26 cellular contexts compared by ENCODE assay signal in genomic region chr7:85475476-85475875, GRCh38.
"Had no signal": no experiment of that assay in that cellular context is flagged by ENCODE, and none has a peak within 500 bp of the region (broad histone marks: within the 10 kb centered on the region; RNA-seq: fewer than 3 reads in every experiment).

No MANE protein-coding gene starts in this region.

- H3K27me3 ChIP-seq: stomach, suprapubic skin, testis, thyroid gland, tibial artery, tibial nerve, transverse colon, upper lobe of left lung, upper lobe of right lung, uterus, vagina had no signal

- H3K4me3 ChIP-seq: stomach, suprapubic skin, testis, thoracic aorta, thyroid gland, tibial artery, tibial nerve, transverse colon, upper lobe of left lung, upper lobe of right lung, uterus, vagina had no signal

- H3K27ac ChIP-seq: stomach, suprapubic skin, testis, thoracic aorta, thyroid gland, tibial artery, tibial nerve, transverse colon, upper lobe of left lung, upper lobe of right lung, uterus, vagina had no signal

- H3K4me1 ChIP-seq: stomach, suprapubic skin, testis, thyroid gland, tibial artery, tibial nerve, transverse colon, upper lobe of left lung, upper lobe of right lung, uterus had no signal

- H3K9me3 ChIP-seq: stomach, suprapubic skin, testis, thoracic aorta, thyroid gland, tibial artery, tibial nerve, transverse colon, upper lobe of left lung, upper lobe of right lung, uterus, vagina had no signal

- H3K36me3 ChIP-seq: stomach, suprapubic skin, thoracic aorta, thyroid gland, tibial artery, tibial nerve, transverse colon, upper lobe of left lung, upper lobe of right lung, uterus, vagina had no signal

- ATAC-seq: stimulated activated effector memory CD8-positive, alpha-beta T cell treated with anti-CD3 and anti-CD28 coated beads, Interleukin-12 subunit alpha, Interleukin-12 subunit beta, amount 100 ng/mL, for 72 hours; stimulated activated memory B cell treated with anti-CD40 and anti-IgM and Interleukin-4, amounts not matched to agents 10 μg/mL and 1 μg/mL and 100 μg/mL, for 72 hours; stimulated activated naive B cell treated with anti-CD40 and anti-IgM and Interleukin-4, amounts not matched to agents 10 μg/mL and 1 μg/mL and 100 μg/mL, for 72 hours; stimulated activated naive CD8-positive, alpha-beta T cell treated with anti-CD3 and anti-CD28 coated beads, Interleukin-15, amount 100 ng/mL, for 72 hours; stimulated activated naive CD8-positive, alpha-beta T cell treated with anti-CD3 and anti-CD28 coated beads, Interleukin-15, Interleukin-2, amounts not matched to agents 100 U/mL and 50 U/mL, for 24 hours; upper lobe of right lung had no signal

- DNase-seq: stimulated activated CD4-positive, alpha-beta T cell treated with anti-CD3 and anti-CD28 coated beads, Interleukin-2, amount 100 ng/mL, for 48 hours; stimulated activated CD4-positive, alpha-beta T cell treated with anti-CD3 and anti-CD28 coated beads, Interleukin-4, amount 100 ng/mL, for 1 hour; stimulated activated CD4-positive, alpha-beta T cell treated with anti-CD3 and anti-CD28 coated beads, Interleukin-4, amount 100 ng/mL, for 24 hours; stimulated activated CD4-positive, alpha-beta T cell treated with anti-CD3 and anti-CD28 coated beads, Interleukin-4, amount 100 ng/mL, for 4 hours; stimulated activated CD8-positive, alpha-beta memory T cell treated with anti-CD3 and anti-CD28 coated beads, Interleukin-4, amount 100 ng/mL, for 48 hours; stimulated activated naive B cell treated with anti-CD40 and anti-IgM and Interleukin-4, amounts not matched to agents 10 μg/mL and 1 μg/mL and 100 μg/mL, for 72 hours; stimulated activated naive CD4-positive, alpha-beta T cell; stimulated activated naive CD4-positive, alpha-beta T cell treated with Interleukin-2 at 50 U/mL for 16 hours; stimulated activated naive CD8-positive, alpha-beta T cell treated with anti-CD3 and anti-CD28 coated beads, Interleukin-15, amount 100 ng/mL, for 72 hours; stimulated activated naive CD8-positive, alpha-beta T cell treated with anti-CD3 and anti-CD28 coated beads, Interleukin-15, Interleukin-2, amounts not matched to agents 100 U/mL and 50 U/mL, for 24 hours; stomach; substantia nigra; testis; thyroid gland; tibial artery; transverse colon; trophoblast cell; upper lobe of left lung; upper lobe of right lung; uterus had no signal
